1 cellular context compared by ENCODE assay signal in the genomic region with DNA sequence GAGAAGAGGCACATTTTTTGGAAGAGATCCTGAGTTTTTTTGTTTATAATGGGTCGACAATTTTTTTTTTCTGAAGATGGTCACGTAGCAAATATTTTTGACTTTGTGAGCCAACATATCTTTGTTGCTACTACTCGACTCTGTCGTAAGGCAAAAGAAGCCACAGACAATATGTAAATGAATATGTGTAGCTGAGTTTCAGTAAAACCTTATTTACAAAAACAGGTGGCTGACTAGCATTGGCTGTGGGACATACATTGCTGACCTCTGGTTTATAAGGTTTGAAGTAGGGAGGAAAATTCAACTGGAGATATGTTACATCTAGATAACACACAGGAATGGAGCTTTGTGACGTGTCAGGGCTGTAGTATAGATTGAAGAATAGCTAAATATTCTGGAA.
TF ChIP-seq lines count a peak whose summit lies in the region.

No MANE protein-coding gene starts in this region.

TF ChIP-seq in K562, 482 proteins besides CTCF, POLR2A, EP300 and RAD21 (continued from another document):
- no peak for TF ChIP-seq RCOR1 (IDR thresholded peaks at IDR 0.05; ENCODE audit: borderline replicate concordance in 1 of 2, low read depth in 2 of 2, low read length in 2 of 2)
- TF ChIP-seq, protein P1, sequence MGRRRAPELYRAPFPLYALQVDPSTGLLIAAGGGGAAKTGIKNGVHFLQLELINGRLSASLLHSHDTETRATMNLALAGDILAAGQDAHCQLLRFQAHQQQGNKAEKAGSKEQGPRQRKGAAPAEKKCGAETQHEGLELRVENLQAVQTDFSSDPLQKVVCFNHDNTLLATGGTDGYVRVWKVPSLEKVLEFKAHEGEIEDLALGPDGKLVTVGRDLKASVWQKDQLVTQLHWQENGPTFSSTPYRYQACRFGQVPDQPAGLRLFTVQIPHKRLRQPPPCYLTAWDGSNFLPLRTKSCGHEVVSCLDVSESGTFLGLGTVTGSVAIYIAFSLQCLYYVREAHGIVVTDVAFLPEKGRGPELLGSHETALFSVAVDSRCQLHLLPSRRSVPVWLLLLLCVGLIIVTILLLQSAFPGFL (CRISPR knock-in tag; IDR thresholded peaks at IDR 0.05): no peak
- no peak for TF ChIP-seq HOXB6 (CRISPR knock-in tag; IDR thresholded peaks at IDR 0.05; ENCODE audit: borderline replicate concordance)
- TF ChIP-seq NONO (IDR thresholded peaks at IDR 0.05; ENCODE audit: low read depth in 2 of 2, low read length in 1 of 2): no peak
- TF ChIP-seq, protein P2, sequence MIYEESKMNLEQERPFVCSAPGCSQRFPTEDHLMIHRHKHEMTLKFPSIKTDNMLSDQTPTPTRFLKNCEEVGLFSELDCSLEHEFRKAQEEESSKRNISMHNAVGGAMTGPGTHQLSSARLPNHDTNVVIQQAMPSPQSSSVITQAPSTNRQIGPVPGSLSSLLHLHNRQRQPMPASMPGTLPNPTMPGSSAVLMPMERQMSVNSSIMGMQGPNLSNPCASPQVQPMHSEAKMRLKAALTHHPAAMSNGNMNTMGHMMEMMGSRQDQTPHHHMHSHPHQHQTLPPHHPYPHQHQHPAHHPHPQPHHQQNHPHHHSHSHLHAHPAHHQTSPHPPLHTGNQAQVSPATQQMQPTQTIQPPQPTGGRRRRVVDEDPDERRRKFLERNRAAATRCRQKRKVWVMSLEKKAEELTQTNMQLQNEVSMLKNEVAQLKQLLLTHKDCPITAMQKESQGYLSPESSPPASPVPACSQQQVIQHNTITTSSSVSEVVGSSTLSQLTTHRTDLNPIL (CRISPR knock-in tag; IDR thresholded peaks at IDR 0.05): no peak
- TF ChIP-seq EZH2 (IDR thresholded peaks at IDR 0.05; ENCODE audit: borderline replicate concordance, low read depth, low read length): no peak
- no peak for TF ChIP-seq ILK (tag; IDR thresholded peaks at IDR 0.05; ENCODE audit: borderline replicate concordance, low read depth)
